ENCODE assay signal across 20 cellular contexts in genomic region chr6:132410840-132411239, GRCh38. TPM values are rescaled to one million over a fixed set of nuclear protein-coding genes. Genes with fewer than 3 reads are reported as not detected.
"Had no signal": no experiment of that assay in that cellular context is flagged by ENCODE, and none has a peak within 500 bp of the region (broad histone marks: within the 10 kb centered on the region; RNA-seq: fewer than 3 reads in every experiment).

No MANE protein-coding gene starts in this region.

- H3K36me3 Mint-ChIP-seq: activated naive CD8-positive, alpha-beta T cell treated with anti-CD3 and anti-CD28 coated beads, Interleukin-2, amount 10 ng/mL, durations not matched to agents 7 days and 5 days; natural killer cell; stimulated activated effector memory CD8-positive, alpha-beta T cell treated with anti-CD3 and anti-CD28 coated beads, Interleukin-12 subunit alpha, Interleukin-12 subunit beta, amount 100 ng/mL, for 72 hours had no signal

- ATAC-seq: activated CD8-positive, alpha-beta T cell treated with anti-CD3 and anti-CD28 coated beads for 36 hours; activated T-cell treated with anti-CD3 and anti-CD28 coated beads, Interleukin-2, amount 50 U/mL, for 72 hours; left lung; natural killer cell; stimulated activated effector memory CD8-positive, alpha-beta T cell treated with anti-CD3 and anti-CD28 coated beads, Interleukin-12 subunit alpha, Interleukin-12 subunit beta, amount 100 ng/mL, for 72 hours had no signal

- H3K27ac Mint-ChIP-seq: activated CD8-positive, alpha-beta T cell treated with anti-CD3 and anti-CD28 coated beads for 36 hours; activated naive CD8-positive, alpha-beta T cell treated with anti-CD3 and anti-CD28 coated beads, Interleukin-2, amount 10 ng/mL, durations not matched to agents 7 days and 5 days; activated T-cell treated with anti-CD3 and anti-CD28 coated beads, Interleukin-2, amount 50 U/mL, for 72 hours; natural killer cell; stimulated activated effector memory CD8-positive, alpha-beta T cell treated with anti-CD3 and anti-CD28 coated beads, Interleukin-12 subunit alpha, Interleukin-12 subunit beta, amount 100 ng/mL, for 72 hours had no signal

- H3K9me3 Mint-ChIP-seq: activated CD8-positive, alpha-beta T cell treated with anti-CD3 and anti-CD28 coated beads for 36 hours; activated naive CD8-positive, alpha-beta T cell treated with anti-CD3 and anti-CD28 coated beads, Interleukin-2, amount 10 ng/mL, durations not matched to agents 7 days and 5 days; activated T-cell treated with anti-CD3 and anti-CD28 coated beads, Interleukin-2, amount 50 U/mL, for 72 hours; natural killer cell; stimulated activated effector memory CD8-positive, alpha-beta T cell treated with anti-CD3 and anti-CD28 coated beads, Interleukin-12 subunit alpha, Interleukin-12 subunit beta, amount 100 ng/mL, for 72 hours had no signal

- H3K4me3 Mint-ChIP-seq: activated CD8-positive, alpha-beta T cell treated with anti-CD3 and anti-CD28 coated beads for 36 hours; activated naive CD8-positive, alpha-beta T cell treated with anti-CD3 and anti-CD28 coated beads, Interleukin-2, amount 10 ng/mL, durations not matched to agents 7 days and 5 days; activated T-cell treated with anti-CD3 and anti-CD28 coated beads, Interleukin-2, amount 50 U/mL, for 72 hours; natural killer cell; stimulated activated effector memory CD8-positive, alpha-beta T cell treated with anti-CD3 and anti-CD28 coated beads, Interleukin-12 subunit alpha, Interleukin-12 subunit beta, amount 100 ng/mL, for 72 hours had no signal

- H3K4me3 ChIP-seq: esophagus squamous epithelium, left lung, thoracic aorta had no signal

- H3K4me1 Mint-ChIP-seq: activated naive CD8-positive, alpha-beta T cell treated with anti-CD3 and anti-CD28 coated beads, Interleukin-2, amount 10 ng/mL, durations not matched to agents 7 days and 5 days; natural killer cell; stimulated activated effector memory CD8-positive, alpha-beta T cell treated with anti-CD3 and anti-CD28 coated beads, Interleukin-12 subunit alpha, Interleukin-12 subunit beta, amount 100 ng/mL, for 72 hours had no signal

- DNase-seq: activated CD8-positive, alpha-beta memory T cell treated with anti-CD3 and anti-CD28 coated beads, Interleukin-2, amount 50 U/mL, for 4 hours; activated CD8-positive, alpha-beta T cell treated with anti-CD3 and anti-CD28 coated beads for 36 hours; activated naive CD8-positive, alpha-beta T cell treated with anti-CD3 and anti-CD28 coated beads, Interleukin-2, amount 10 ng/mL, durations not matched to agents 7 days and 5 days; activated T-cell treated with anti-CD3 and anti-CD28 coated beads, Interleukin-2, amount 50 U/mL, for 72 hours; anterior cingulate cortex; brain microvascular endothelial cell; cortex of kidney; effector CD4-positive, alpha-beta T cell; esophagus squamous epithelium; hippocampal formation; kidney; left lung; mesenchymal stem cell; natural killer cell; retina; stimulated activated CD4-positive, alpha-beta T cell treated with anti-CD3 and anti-CD28 coated beads, Interleukin-12 subunit alpha, Interleukin-12 subunit beta, amount 100 ng/mL, for 4 hours; WERI-Rb-1 had no signal

RNA-seq across cellular contexts. Expression of gene MOXD1, which starts 9.6 kb away (rescaled TPM):
- total RNA-seq: activated CD8-positive, alpha-beta T cell treated with anti-CD3 and anti-CD28 coated beads for 36 hours; activated naive CD8-positive, alpha-beta T cell treated with anti-CD3 and anti-CD28 coated beads, Interleukin-2, amount 10 ng/mL, durations not matched to agents 7 days and 5 days; activated T-cell treated with anti-CD3 and anti-CD28 coated beads, Interleukin-2, amount 50 U/mL, for 72 hours; endothelial cell of umbilical vein; natural killer cell had no signal
